8 cellular contexts compared by ENCODE assay signal in the genomic region with DNA sequence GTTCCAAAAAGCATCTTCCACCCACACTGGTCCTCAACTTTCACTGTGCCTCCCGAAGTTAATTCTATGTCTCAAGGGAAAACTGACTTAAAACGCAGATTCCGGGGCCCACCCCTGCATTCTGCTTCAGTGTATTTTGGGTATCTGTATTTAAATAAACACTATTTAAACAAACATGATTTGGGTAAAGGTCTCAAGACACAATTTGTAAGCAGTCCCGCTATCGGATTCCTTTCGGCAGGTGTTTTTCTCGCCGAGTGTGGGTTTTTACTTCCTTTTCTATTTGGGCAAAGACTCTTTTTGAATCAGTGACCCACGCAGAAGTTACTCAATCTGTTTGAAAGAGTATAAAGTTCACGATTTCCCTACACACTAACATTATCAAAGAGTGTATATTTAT. TPM values are rescaled to one million over a fixed set of nuclear protein-coding genes. Genes with fewer than 3 reads are reported as not detected.
A peak's percentile ranks its signal among the peaks of the same experiment; 100 is the strongest.
DNase-seq lines count a peak whose midpoint lies in the region; ATAC-seq and TF ChIP-seq lines count a peak whose summit lies in the region.

No MANE protein-coding gene starts in this region.

- peaks cover 7% of the 10 kb centered on the region; the same call in 1 of the 2 replicates for H3K27me3 Mint-ChIP-seq in WTC11 (ENCODE audit: low read depth)

- H3K36me3 ChIP-seq in SK-N-SH (replicated peaks in 1 of 2; ENCODE audit: control insufficient read depth in 1 of 2, insufficient read depth in 2 of 2, low read length in 1 of 2): peaks cover 5 to 19% of the 10 kb centered on the region in 2 experiments
- H3K36me3 ChIP-seq in iPS-15b (ENCODE audit: control insufficient read depth, insufficient read depth, low read length): no peaks in the 10 kb centered on the region
- peaks cover 0 to 8% (median 0%) of the 10 kb centered on the region in 4 donors for H3K36me3 ChIP-seq in stomach

- peaks cover 10% of the 10 kb centered on the region for H3F3A ChIP-seq in SK-N-SH (replicated peaks; ENCODE audit: insufficient read depth)

- no peaks in the 10 kb centered on the region for H3K9me2 ChIP-seq in SK-N-SH

- H3K9ac ChIP-seq in SK-N-SH (peak overlapping the region; percentile 89), iPS-15b (ENCODE audit: low read depth, low read length) (peak overlapping the region; percentile 85)

- TF ChIP-seq RAD21 in SK-N-SH (IDR thresholded peaks at IDR 0.05; ENCODE audit: low read length): no peak

- no peaks in the 10 kb centered on the region; the same call in 1 of the 2 replicates for H3K9me3 Mint-ChIP-seq in WTC11

- H3K27me3 ChIP-seq in SK-N-SH (ENCODE audit: insufficient read depth) (no peaks in the 10 kb centered on the region), iPS-15b (ENCODE audit: control insufficient read depth, insufficient read depth, low read length) (peaks cover 2% of the 10 kb centered on the region), stomach (no peaks in the 10 kb centered on the region)

- H3K4me1 Mint-ChIP-seq in WTC11: peaks cover 53% of the 10 kb centered on the region

- intact Hi-C loops in stomach (cut with DNase I; ENCODE audit: low total_unique reads): no loop called here

- CTCF ChIA-PET in SK-N-SH (lab: Yijun Ruan, JAX) (interaction anchor here (1.0 to 2.5 kb wide), 5 partner anchors 12 to 99 kb away, joined by 4 to 26 read pairs (median 7); partner anchors contain the start of gene ZNF425), WTC11 (lab: Charles Lee) (interaction anchor here (0.6 to 4.0 kb wide), 5 partner anchors 20 to 97 kb away, joined by 3 to 15 read pairs (median 5); no protein-coding TSS in a partner anchor)

- ATAC-seq in SK-N-SH treated with all-trans-retinoic acid at 6 μM for 48 hours (no peak), WTC11 (no peak), HG03097 (IDR thresholded peaks at IDR 0.05; ENCODE audit: low FRiP score, unreplicated experiment) (no peak)

- TF ChIP-seq EP300 in SK-N-SH (IDR thresholded peaks at IDR 0.05; ENCODE audit: borderline replicate concordance in 1 of 2, low read depth in 1 of 2, low read length in 1 of 2) (no peak), stomach (IDR thresholded peaks at IDR 0.05) (no peak)

- 0 out of 2 replicates have a peak overlapping the region, but pooled peaks have one; percentile 84 for H2AFZ ChIP-seq in SK-N-SH (ENCODE audit: low read depth)

- DNase-seq in SK-N-SH: no peak
- DNase-seq in WTC11 (ENCODE audit: low spot score): no peak
- DNase-seq in stomach: no peak
- DNase-seq in GM19240 (ENCODE audit: insufficient read length, low spot score): no peak
- no peak for DNase-seq in anterior cingulate cortex (lab: John Stamatoyannopoulos, UW)

- peak overlapping the region; percentile 85 to 97 for H3K4me3 ChIP-seq in SK-N-SH (ENCODE audit: low read depth in 2 of 2, low read length in 1 of 2)
- H3K4me3 ChIP-seq in iPS-15b (ENCODE audit: low read depth, low read length): peak overlapping the region; percentile 78
- peak overlapping the region; percentile 85 to 94 (median 90) for H3K4me3 ChIP-seq in stomach

- H4K20me1 ChIP-seq in SK-N-SH (ENCODE audit: insufficient read depth): 0 out of 2 replicates have a peak, but pooled peaks cover 1% of the 10 kb centered on the region

- 33% methylated on average over 10 of the region's 10 CpGs for WGBS in SK-N-SH (ENCODE audit: low lambda C conversion rate)
- WGBS in stomach, 5 donors: 7 to 23% (median 13%) methylated on average over 10 of the region's 10 CpGs

- peaks cover 60% of the 10 kb centered on the region for H3K79me2 ChIP-seq in SK-N-SH (ENCODE audit: insufficient read depth)

- TF ChIP-seq CTCF in SK-N-SH (IDR thresholded peaks at IDR 0.05) (no peak), WTC11 (IDR thresholded peaks at IDR 0.05) (no peak), stomach (IDR thresholded peaks at IDR 0.05) (no peak)

- peaks cover 12% of the 10 kb centered on the region for H3K36me3 Mint-ChIP-seq in WTC11

- peak overlapping the region; percentile 89 for H3K4me2 ChIP-seq in SK-N-SH

- POLR2A ChIA-PET in SK-N-SH (lab: Yijun Ruan, JAX): interaction anchor here (0.7 to 2.5 kb wide), 4 partner anchors 9 to 38 kb away, joined by 3 to 25 read pairs (median 4); no protein-coding TSS in a partner anchor
- POLR2A ChIA-PET in WTC11 (lab: Charles Lee): no interaction called here

- H3K27ac ChIP-seq in SK-N-SH (ENCODE audit: low read depth in 2 of 2, low read length in 1 of 2) (peak overlapping the region; percentile 82 to 91; a peak in 3 of 4 replicates), stomach (peak overlapping the region; percentile 10 to 97 (median 95))

- H3K4me1 ChIP-seq in SK-N-SH (ENCODE audit: control insufficient read depth in 1 of 2, insufficient read depth in 2 of 2, low read depth in 1 of 2, low read length in 1 of 2) (peaks cover 5 to 19% of the 10 kb centered on the region in 2 experiments; a peak in 3 of 4 replicates), iPS-15b (ENCODE audit: control insufficient read depth, insufficient read depth, low read length) (peaks cover 13% of the 10 kb centered on the region), stomach (peaks cover 14 to 59% (median 43%) of the 10 kb centered on the region in 4 donors)

- H3K4me3 Mint-ChIP-seq in WTC11: peak overlapping the region; percentile 96

- H3K27ac Mint-ChIP-seq in WTC11: peak overlapping the region; percentile 91

- H3K9me3 ChIP-seq in SK-N-SH (no peaks in the 10 kb centered on the region), iPS-15b (ENCODE audit: control insufficient read depth, insufficient read depth, low read length) (no peaks in the 10 kb centered on the region), stomach (no peaks in the 10 kb centered on the region)

- TF ChIP-seq POLR2A in stomach (IDR thresholded peaks at IDR 0.05): no peak

TF ChIP-seq in SK-N-SH, 30 proteins besides CTCF, POLR2A, EP300 and RAD21 (continues in another document):
- TF ChIP-seq MAX (IDR thresholded peaks at IDR 0.05; ENCODE audit: low read depth): no peak
- no peak for TF ChIP-seq GATA2 (CRISPR knock-in tag; IDR thresholded peaks at IDR 0.05)
- TF ChIP-seq FOXJ3 (CRISPR knock-in tag; IDR thresholded peaks at IDR 0.05): no peak

TF ChIP-seq in SK-N-SH treated with all-trans-retinoic acid at 6 μM for 48 hours, 23 proteins besides CTCF, POLR2A, EP300 and RAD21 (continues in another document):
- TF ChIP-seq ZNF70 (CRISPR knock-in tag; IDR thresholded peaks at IDR 0.05) (no peak), BACH2 (CRISPR knock-in tag; IDR thresholded peaks at IDR 0.05; ENCODE audit: borderline replicate concordance) (no peak), ESRRG (CRISPR knock-in tag; IDR thresholded peaks at IDR 0.05) (no peak), ZFP3 (CRISPR knock-in tag; IDR thresholded peaks at IDR 0.05) (no peak), ISL1 (CRISPR knock-in tag; IDR thresholded peaks at IDR 0.05) (no peak), TOX (CRISPR knock-in tag; IDR thresholded peaks at IDR 0.05; ENCODE audit: borderline replicate concordance) (no peak), ZNF8 (CRISPR knock-in tag; IDR thresholded peaks at IDR 0.05) (no peak), TCF4 (CRISPR knock-in tag; IDR thresholded peaks at IDR 0.05; ENCODE audit: borderline replicate concordance) (no peak), ZC3H10 (CRISPR knock-in tag; IDR thresholded peaks at IDR 0.05) (no peak), ZFP30 (CRISPR knock-in tag; IDR thresholded peaks at IDR 0.05) (no peak), OSR1 (CRISPR knock-in tag; IDR thresholded peaks at IDR 0.05) (no peak)
- TF ChIP-seq, protein P1, sequence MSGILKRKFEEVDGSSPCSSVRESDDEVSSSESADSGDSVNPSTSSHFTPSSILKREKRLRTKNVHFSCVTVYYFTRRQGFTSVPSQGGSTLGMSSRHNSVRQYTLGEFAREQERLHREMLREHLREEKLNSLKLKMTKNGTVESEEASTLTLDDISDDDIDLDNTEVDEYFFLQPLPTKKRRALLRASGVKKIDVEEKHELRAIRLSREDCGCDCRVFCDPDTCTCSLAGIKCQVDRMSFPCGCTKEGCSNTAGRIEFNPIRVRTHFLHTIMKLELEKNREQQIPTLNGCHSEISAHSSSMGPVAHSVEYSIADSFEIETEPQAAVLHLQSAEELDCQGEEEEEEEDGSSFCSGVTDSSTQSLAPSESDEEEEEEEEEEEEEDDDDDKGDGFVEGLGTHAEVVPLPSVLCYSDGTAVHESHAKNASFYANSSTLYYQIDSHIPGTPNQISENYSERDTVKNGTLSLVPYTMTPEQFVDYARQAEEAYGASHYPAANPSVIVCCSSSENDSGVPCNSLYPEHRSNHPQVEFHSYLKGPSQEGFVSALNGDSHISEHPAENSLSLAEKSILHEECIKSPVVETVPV (CRISPR knock-in tag; IDR thresholded peaks at IDR 0.05): no peak

TF ChIP-seq in WTC11, 78 proteins besides CTCF, POLR2A, EP300 and RAD21 (continues in another document):
- TF ChIP-seq GABPB1 (CRISPR knock-in tag; IDR thresholded peaks at IDR 0.05): no peak
- TF ChIP-seq RORB (CRISPR knock-in tag; IDR thresholded peaks at IDR 0.05): no peak
- no peak for TF ChIP-seq TEAD1 (CRISPR knock-in tag; IDR thresholded peaks at IDR 0.05)
- no peak for TF ChIP-seq CREB1 (CRISPR knock-in tag; IDR thresholded peaks at IDR 0.05)
- no peak for TF ChIP-seq GTF2I (CRISPR knock-in tag; conservative IDR thresholded peaks at IDR 0.05)
- TF ChIP-seq HMGXB4 (CRISPR knock-in tag; IDR thresholded peaks at IDR 0.05): no peak
- TF ChIP-seq ETV6 (CRISPR knock-in tag; IDR thresholded peaks at IDR 0.05): no peak

RNA-seq across cellular contexts. Expression of gene PDIA4, which starts 1.2 kb away (rescaled TPM):
- polyA plus RNA-seq in SK-N-SH (2012; rRNA removed) (393 and 400 TPM in 2 replicates), stomach (10 to 100 TPM; 13.7 to 55.0 (median 35.8) TPM)
- polyA plus RNA-seq in SK-N-SH (2012; cell fraction: cytosol; rRNA removed): 316 and 398 TPM in 2 replicates
- 171 and 252 TPM in 2 replicates for polyA plus RNA-seq in SK-N-SH (2012; cell fraction: nucleus; rRNA removed)
- total RNA-seq in WTC11 (2021) (286 to 341 TPM (median 289 TPM) in 3 replicates), stomach (100 to 1,000 TPM in 3 of 5 donors, 10 to 100 TPM in 2; 26.8 to 185 (median 176) TPM)
